ENCODE assay signal across 8 cellular contexts in the genomic region with DNA sequence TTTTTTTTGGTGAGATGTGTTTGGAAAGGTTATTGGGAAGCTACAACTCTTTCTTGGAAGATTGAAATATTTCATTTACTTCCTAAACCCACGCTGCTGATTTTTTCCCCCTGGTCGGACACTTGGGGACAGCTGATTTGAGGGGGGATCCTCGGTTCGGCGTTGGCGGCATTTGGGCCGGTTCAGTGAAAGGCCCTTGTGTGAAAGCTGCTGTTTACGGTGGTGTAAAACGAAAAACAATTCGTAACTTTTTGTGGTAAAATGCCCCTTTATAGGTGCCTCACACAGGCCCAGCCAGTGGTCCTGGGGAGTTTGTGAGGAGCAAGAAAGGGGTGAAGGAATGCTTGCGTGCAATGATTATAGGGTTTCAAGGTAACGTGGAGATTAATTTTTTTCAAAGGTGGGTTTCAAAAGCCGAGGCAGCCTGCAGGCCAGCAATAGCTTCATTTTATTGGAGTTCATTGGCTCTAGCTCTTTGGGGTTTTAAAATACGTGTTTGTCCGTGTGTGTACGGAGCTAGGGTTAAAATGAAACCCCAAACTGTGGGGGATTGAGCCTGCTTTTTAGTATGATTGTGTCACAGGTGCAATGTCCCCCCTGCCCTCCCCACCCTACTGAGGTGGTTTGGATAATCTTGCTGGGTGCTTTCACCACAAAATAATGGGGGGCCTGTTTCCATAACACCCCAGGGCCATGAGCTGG.
DNase-seq lines count a peak whose midpoint lies in the region; ATAC-seq and TF ChIP-seq lines count a peak whose summit lies in the region.

No MANE protein-coding gene starts in this region.

- TSS peak; percentile 16 for BruUV-seq in PC-9 (replicated peaks; lab: Mats Ljungman, UMichigan)

- CTCF ChIA-PET in PC-9 (lab: Charles Lee): interaction anchor here (1.7 kb wide), 1 partner anchor 65 kb away, joined by 7 read pairs; no protein-coding TSS in a partner anchor

- POLR2A ChIA-PET in PC-9 (lab: Charles Lee; ENCODE audit: unreplicated experiment): interaction anchor here (0.6 kb wide), 2 partner anchors 29 to 77 kb away, joined by 4 to 8 read pairs; no protein-coding TSS in a partner anchor

- TF ChIP-seq CTCF in PC-9 (conservative IDR thresholded peaks at IDR 0.05) (no peak), fibroblast of lung (conservative IDR thresholded peaks at IDR 0.05 in 1 of 2, IDR thresholded peaks at IDR 0.05 in 1 of 2; ENCODE audit: low read depth in 1 of 2, low read length in 2 of 2) (no peak), psoas muscle (IDR thresholded peaks at IDR 0.05) (no peak)

- H3K4me3 ChIP-seq in PC-9: peak overlapping the region; percentile 99
- H3K4me3 ChIP-seq in fibroblast of lung (replicated peaks in 1 of 4; ENCODE audit: control extremely low read depth in 1 of 4, insufficient read depth in 1 of 4, low read depth in 3 of 4, low read length in 4 of 4): peak overlapping the region; percentile 81 to 99 (median 91)
- peak overlapping the region; percentile 95 for H3K4me3 ChIP-seq in psoas muscle

- DNase-seq in ELR (ENCODE audit: low read depth): peak; percentile 39
- DNase-seq in PC-9: no peak
- DNase-seq in fibroblast of lung (ENCODE audit: low read depth in 2 of 2): peak in 1 of 2 donors; percentile 8
- DNase-seq in psoas muscle: peak in 1 of 2 donors; percentile 44
- no peak for DNase-seq in dedifferentiated amniotic fluid mesenchymal stem cell (ENCODE audit: extremely low spot score)
- no peak for DNase-seq in stimulated activated CD4-positive, alpha-beta T cell treated with anti-CD3 and anti-CD28 coated beads, Interleukin-2, amount 100 ng/mL, for 48 hours
- DNase-seq in SK-N-DZ (ENCODE audit: low spot score): no peak

- H3F3A ChIP-seq in PC-9 (ENCODE audit: insufficient read depth, low read depth): peaks cover 36% of the 10 kb centered on the region

- peaks cover 82% of the 10 kb centered on the region for H3K79me2 ChIP-seq in PC-9 (ENCODE audit: low read depth)
- peaks cover 96% of the 10 kb centered on the region for H3K79me2 ChIP-seq in fibroblast of lung (ENCODE audit: control insufficient read depth, insufficient read depth, low read length)

- H3K27ac ChIP-seq in PC-9 (peak overlapping the region; percentile 68), fibroblast of lung (ENCODE audit: insufficient read depth, low read length) (peak overlapping the region; percentile 97), psoas muscle (peak overlapping the region; percentile 98)

- H3K4me2 ChIP-seq in PC-9 (peak overlapping the region; percentile 96), fibroblast of lung (ENCODE audit: extremely low read depth, insufficient read depth, low read length) (peak overlapping the region; percentile 70)

- WGBS in psoas muscle, 3 donors: 2 to 8% (median 5%) methylated on average over 16 of the region's 16 CpGs

- H3K27me3 ChIP-seq in PC-9 (ENCODE audit: insufficient read depth, low read depth): no peaks in the 10 kb centered on the region
- no peaks in the 10 kb centered on the region for H3K27me3 ChIP-seq in fibroblast of lung (ENCODE audit: control insufficient read depth, insufficient read depth, low read length)
- no peaks in the 10 kb centered on the region for H3K27me3 ChIP-seq in psoas muscle (ENCODE audit: insufficient read depth in 3 of 3, low read length in 2 of 3)

- H3K36me3 ChIP-seq in PC-9 (ENCODE audit: low read depth) (peaks cover 7% of the 10 kb centered on the region; the same call in 1 of the 2 replicates), fibroblast of lung (ENCODE audit: control insufficient read depth, insufficient read depth, low read length) (peaks cover 31% of the 10 kb centered on the region), psoas muscle (ENCODE audit: insufficient read depth in 1 of 2, low read depth in 1 of 2) (peaks cover 0 to 2% of the 10 kb centered on the region in 2 donors)

- H3K4me1 ChIP-seq in PC-9 (replicated peaks; ENCODE audit: insufficient read depth) (peaks cover 45% of the 10 kb centered on the region), fibroblast of lung (ENCODE audit: control insufficient read depth, extremely low read depth, insufficient read depth, low read length) (peaks cover 2% of the 10 kb centered on the region), psoas muscle (peaks cover 37% of the 10 kb centered on the region)

- intact Hi-C loops in PC-9 (cut with micrococcal nuclease; ENCODE audit: unreplicated experiment) (loop anchor here (5.0 kb wide), 2 partner anchors 34 to 36 kb away; no protein-coding TSS in a partner anchor), psoas muscle (cut with DNase I) (loop anchor here (5.0 kb wide), 2 partner anchors 36 to 66 kb away; no protein-coding TSS in a partner anchor)

- no peaks in the 10 kb centered on the region for H3K9me2 ChIP-seq in PC-9 (ENCODE audit: insufficient read depth)

- no peaks in the 10 kb centered on the region for H3K9me3 ChIP-seq in PC-9 (ENCODE audit: insufficient read depth, low read depth)
- H3K9me3 ChIP-seq in fibroblast of lung (ENCODE audit: control insufficient read depth, insufficient read depth, low read depth, low read length): no peaks in the 10 kb centered on the region
- no peaks in the 10 kb centered on the region for H3K9me3 ChIP-seq in psoas muscle

- no peak for ATAC-seq in psoas muscle
- ATAC-seq in HG02870 (IDR thresholded peaks at IDR 0.05; ENCODE audit: unreplicated experiment): no peak

- peaks cover 15% of the 10 kb centered on the region for H4K20me1 ChIP-seq in PC-9 (ENCODE audit: insufficient read depth)
- no peaks in the 10 kb centered on the region for H4K20me1 ChIP-seq in fibroblast of lung (ENCODE audit: control insufficient read depth, extremely low read depth, insufficient read depth, low read length)

- peak overlapping the region; percentile 46 for H2AFZ ChIP-seq in PC-9
- no peak overlapping the region for H2AFZ ChIP-seq in fibroblast of lung (ENCODE audit: low read length)

- H3K9ac ChIP-seq in fibroblast of lung (ENCODE audit: insufficient read depth, low read length): peak overlapping the region; percentile 87
